Comparison of ENCODE assay signal across 2 cellular contexts in genomic region chr10:36578306-36578705, GRCh38.
TF ChIP-seq lines count a peak whose summit lies in the region.

No MANE protein-coding gene starts in this region.

TF ChIP-seq in SK-N-SH, 30 proteins besides CTCF, POLR2A, EP300 and RAD21 (continued from another document):
- TF ChIP-seq ZBTB33 (IDR thresholded peaks at IDR 0.05; ENCODE audit: borderline replicate concordance, low read depth) (no peak), TEAD4 (IDR thresholded peaks at IDR 0.05; ENCODE audit: borderline replicate concordance, insufficient read depth) (no peak), MXI1 (IDR thresholded peaks at IDR 0.05; ENCODE audit: low read depth, low read length) (no peak), MEF2A (IDR thresholded peaks at IDR 0.05; ENCODE audit: borderline replicate concordance, low read depth) (no peak), ELF1 (IDR thresholded peaks at IDR 0.05) (no peak), RCOR1 (IDR thresholded peaks at IDR 0.05; ENCODE audit: low read length) (no peak), NFIC (IDR thresholded peaks at IDR 0.05; ENCODE audit: borderline replicate concordance) (no peak), PBX3 (IDR thresholded peaks at IDR 0.05) (peak; percentile 31; the same call in 1 of the 2 replicates), NRF1 (IDR thresholded peaks at IDR 0.05; ENCODE audit: low read depth, low read length) (no peak), MAX (IDR thresholded peaks at IDR 0.05; ENCODE audit: low read depth) (no peak), FOSL2 (IDR thresholded peaks at IDR 0.05; ENCODE audit: borderline replicate concordance, low read depth) (peak; percentile 63; the same call in 1 of the 2 replicates), GABPA (IDR thresholded peaks at IDR 0.05; ENCODE audit: low read depth) (no peak), RXRA (IDR thresholded peaks at IDR 0.05; ENCODE audit: borderline replicate concordance, low read depth) (no peak), EZH2phosphoT487 (IDR thresholded peaks at IDR 0.05; ENCODE audit: borderline replicate concordance, low read depth) (no peak), SMC3 (IDR thresholded peaks at IDR 0.05; ENCODE audit: low read depth, low read length) (no peak), FOXJ3 (CRISPR knock-in tag; IDR thresholded peaks at IDR 0.05) (no peak), SIN3A (IDR thresholded peaks at IDR 0.05; ENCODE audit: borderline replicate concordance, low read depth, low read length) (no peak), TCF12 (IDR thresholded peaks at IDR 0.05) (peak; percentile 26; the same call in 1 of the 2 replicates), IRF3 (IDR thresholded peaks at IDR 0.05; ENCODE audit: low read depth, low read length) (no peak), REST (IDR thresholded peaks at IDR 0.05; ENCODE audit: low read depth, low read length) (no peak)

TF ChIP-seq in SK-N-SH treated with all-trans-retinoic acid at 6 μM for 48 hours, 23 proteins besides CTCF, POLR2A, EP300 and RAD21 (continued from another document):
- TF ChIP-seq CREB5 (CRISPR knock-in tag; IDR thresholded peaks at IDR 0.05; ENCODE audit: low read depth) (no peak), PATZ1 (CRISPR knock-in tag; IDR thresholded peaks at IDR 0.05; ENCODE audit: borderline replicate concordance) (no peak), TSHZ2 (CRISPR knock-in tag; IDR thresholded peaks at IDR 0.05) (no peak), ZNF565 (CRISPR knock-in tag; conservative IDR thresholded peaks at IDR 0.05; ENCODE audit: low read depth) (no peak)
